Comparison of ENCODE assay signal across 22 cellular contexts in the genomic region with DNA sequence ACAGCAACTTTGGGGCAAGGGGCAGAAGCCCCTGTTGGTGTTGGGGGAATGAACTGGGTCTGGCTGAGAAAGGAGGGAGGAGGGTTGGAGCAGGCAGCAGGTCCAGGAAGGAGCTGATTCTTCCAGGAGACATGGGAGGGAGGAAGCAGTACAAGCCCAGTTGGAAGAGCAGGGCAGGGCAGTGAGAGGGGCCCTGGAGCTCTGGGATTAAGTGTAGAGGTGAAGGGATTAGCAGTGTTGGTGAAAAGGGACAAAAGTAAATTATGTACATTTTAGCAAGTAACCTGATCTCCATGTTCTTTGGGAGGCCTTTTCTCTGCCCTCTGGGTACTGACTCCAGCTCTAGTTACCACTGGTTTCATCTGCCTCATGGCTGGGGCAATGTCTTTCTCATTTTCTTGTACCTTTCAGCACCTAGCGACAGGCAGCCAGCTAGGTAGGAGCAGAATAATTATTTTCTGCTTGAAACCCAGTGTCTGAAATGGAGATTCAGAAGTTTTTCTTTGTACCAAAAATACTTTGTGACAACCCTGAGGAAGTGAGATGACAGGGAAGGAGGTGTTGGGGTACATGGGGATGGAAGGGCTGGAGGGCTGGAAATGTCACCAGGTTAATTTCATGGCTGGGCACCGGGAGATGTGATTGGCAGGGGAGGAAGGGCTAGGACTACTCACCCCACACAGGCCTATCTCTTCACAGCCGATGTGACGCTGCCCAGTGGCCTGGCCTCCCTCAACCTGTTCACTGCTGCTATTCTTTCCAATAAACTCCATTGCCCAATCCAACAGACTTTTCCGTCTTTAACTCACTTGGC. TPM values are rescaled to one million over a fixed set of nuclear protein-coding genes. Genes with fewer than 3 reads are reported as not detected.
"Had no signal": no experiment of that assay in that cellular context is flagged by ENCODE, and none has a peak within 500 bp of the region (broad histone marks: within the 10 kb centered on the region; RNA-seq: fewer than 3 reads in every experiment).

No MANE protein-coding gene starts in this region.

- H3K9me3 ChIP-seq: ovary, psoas muscle, suprapubic skin, transverse colon, vagina had no signal

- H3K4me3 Mint-ChIP-seq: activated B cell treated with CpG ODN at 0.5 μM for 24 hours; activated CD4-positive, alpha-beta memory T cell treated with anti-CD3 and anti-CD28 coated beads, Interleukin-2, amount 10 ng/mL, durations not matched to agents 7 days and 5 days; activated CD8-positive, alpha-beta memory T cell treated with anti-CD3 and anti-CD28 coated beads, Interleukin-2, amount 10 ng/mL, durations not matched to agents 7 days and 5 days; activated naive CD8-positive, alpha-beta T cell; stimulated activated naive CD8-positive, alpha-beta T cell treated with anti-CD3 and anti-CD28 coated beads, Interleukin-15, amount 100 ng/mL, for 72 hours had no signal

- H3K27ac Mint-ChIP-seq: activated B cell treated with CpG ODN at 0.5 μM for 24 hours; activated CD4-positive, alpha-beta memory T cell treated with anti-CD3 and anti-CD28 coated beads, Interleukin-2, amount 10 ng/mL, durations not matched to agents 7 days and 5 days; activated CD8-positive, alpha-beta memory T cell treated with anti-CD3 and anti-CD28 coated beads, Interleukin-2, amount 10 ng/mL, durations not matched to agents 7 days and 5 days; activated naive CD8-positive, alpha-beta T cell had no signal

- H3K36me3 ChIP-seq: ovary, suprapubic skin, transverse colon, vagina had no signal

- ATAC-seq: activated CD8-positive, alpha-beta memory T cell treated with anti-CD3 and anti-CD28 coated beads, Interleukin-2, amount 10 ng/mL, durations not matched to agents 7 days and 5 days; left lobe of liver; psoas muscle; stimulated activated naive CD8-positive, alpha-beta T cell treated with anti-CD3 and anti-CD28 coated beads, Interleukin-15, amount 100 ng/mL, for 72 hours had no signal

- DNase-seq: activated B cell treated with CpG ODN at 0.5 μM for 24 hours; activated CD4-positive, alpha-beta memory T cell treated with anti-CD3 and anti-CD28 coated beads, Interleukin-2, amount 10 ng/mL, durations not matched to agents 7 days and 5 days; activated CD4-positive, alpha-beta T cell treated with anti-CD3 and anti-CD28 coated beads for 48 hours; activated CD8-positive, alpha-beta memory T cell treated with anti-CD3 and anti-CD28 coated beads, Interleukin-2, amount 10 ng/mL, durations not matched to agents 7 days and 5 days; amniotic stem cell; caudate nucleus; foreskin fibroblast; ovary; psoas muscle; right cardiac atrium; stimulated activated CD4-positive, alpha-beta T cell treated with anti-CD3 and anti-CD28 coated beads, Interleukin-4, amount 100 ng/mL, for 1 hour; stimulated activated naive CD8-positive, alpha-beta T cell treated with anti-CD3 and anti-CD28 coated beads, Interleukin-15, amount 100 ng/mL, for 72 hours; transverse colon had no signal

- H3K36me3 Mint-ChIP-seq: activated CD8-positive, alpha-beta memory T cell treated with anti-CD3 and anti-CD28 coated beads, Interleukin-2, amount 10 ng/mL, durations not matched to agents 7 days and 5 days had no signal

- H3K4me1 Mint-ChIP-seq: stimulated activated naive CD8-positive, alpha-beta T cell treated with anti-CD3 and anti-CD28 coated beads, Interleukin-15, amount 100 ng/mL, for 72 hours had no signal

- H3K9me3 Mint-ChIP-seq: activated CD4-positive, alpha-beta memory T cell treated with anti-CD3 and anti-CD28 coated beads, Interleukin-2, amount 10 ng/mL, durations not matched to agents 7 days and 5 days had no signal

- H3K27ac ChIP-seq: epithelial cell of prostate, hepatocyte, ovary, psoas muscle, suprapubic skin, transverse colon, vagina had no signal

- H3K4me1 ChIP-seq: psoas muscle, suprapubic skin, transverse colon, vagina had no signal

- H3K4me3 ChIP-seq: hepatocyte, ovary, psoas muscle, smooth muscle cell, suprapubic skin, transverse colon, vagina had no signal

- H3K27me3 ChIP-seq: hepatocyte, ovary, suprapubic skin, transverse colon, vagina had no signal

RNA-seq across cellular contexts. Expression of a gene that starts 34.7 kb away (rescaled TPM):
- total RNA-seq: activated CD4-positive, alpha-beta memory T cell treated with anti-CD3 and anti-CD28 coated beads, Interleukin-2, amount 10 ng/mL, durations not matched to agents 7 days and 5 days; activated CD8-positive, alpha-beta memory T cell treated with anti-CD3 and anti-CD28 coated beads, Interleukin-2, amount 10 ng/mL, durations not matched to agents 7 days and 5 days; hepatocyte; lung microvascular endothelial cell; smooth muscle cell; T-helper 2 cell treated with Interferon-gamma antibody and Interleukin-4, amounts not matched to agents 100 ng/mL and 5 ng/mL, for 36 hours had no signal
